In the genomic region with DNA sequence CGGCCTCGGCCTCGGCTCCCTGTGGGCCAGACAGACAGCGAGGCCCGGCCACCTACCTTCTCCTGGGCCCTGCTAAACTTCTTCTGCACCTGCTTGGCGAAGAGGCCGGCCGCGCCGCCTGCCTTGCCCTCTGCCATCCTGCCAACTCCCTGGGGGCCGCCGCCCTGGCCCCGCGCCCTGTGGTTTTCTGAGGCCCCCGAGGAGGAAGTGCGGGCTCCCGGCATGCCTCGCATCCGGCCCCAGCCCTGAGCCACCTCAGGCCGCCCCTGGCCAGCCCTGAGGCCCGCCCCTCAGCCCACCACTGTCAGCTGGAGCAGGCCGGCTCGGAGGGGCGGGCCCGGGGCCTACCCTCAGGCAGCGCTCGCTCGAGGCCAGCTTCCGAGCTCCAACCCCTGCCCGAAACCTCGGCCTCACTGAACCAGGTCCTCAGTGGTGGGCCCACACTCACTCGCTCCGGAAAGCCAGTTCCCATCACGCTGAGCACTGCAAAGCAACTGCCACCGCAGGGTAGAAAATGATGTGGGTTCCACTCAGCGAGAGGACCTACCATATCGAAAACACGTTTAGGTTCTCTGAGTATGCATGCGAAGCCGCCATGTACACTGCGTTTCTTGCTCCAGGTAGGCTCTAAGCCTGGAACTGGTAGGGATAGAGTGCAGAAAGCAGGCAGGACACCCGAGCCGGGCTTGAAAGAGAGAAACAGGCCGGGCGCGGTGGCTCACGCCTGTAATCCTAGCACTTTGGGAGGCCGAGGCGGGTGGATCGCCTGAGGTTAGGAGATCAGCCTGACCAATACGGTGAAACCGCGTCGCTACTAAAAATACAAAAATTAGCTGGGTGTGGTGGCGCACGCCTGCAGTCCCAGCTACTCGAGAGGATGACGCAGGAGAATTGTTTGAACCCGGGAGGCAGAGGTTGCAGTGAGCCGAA, we compare ENCODE assay signal across 8 cellular contexts. TPM values are rescaled to one million over a fixed set of nuclear protein-coding genes. Genes with fewer than 3 reads are reported as not detected.
DNase-seq lines count a peak whose midpoint lies in the region; ATAC-seq, FAIRE-seq and TF ChIP-seq lines count a peak whose summit lies in the region.

A gene (minus strand): TSS at position 209 of the 930 bp plus-strand sequence. CDS start 72 bp downstream, at position 137.

- peak within 1 kb of the TSS in 3 of 4 donors; percentile 44 to 55 (median 52) for H3K27ac ChIP-seq in esophagus muscularis mucosa (replicated peaks in 1 of 4)

- H3K4me3 ChIP-seq in esophagus muscularis mucosa = peak within 1 kb of the TSS; percentile 35 to 52 (median 40)

- H3K4me1 ChIP-seq in esophagus muscularis mucosa = peaks cover 0 to 8% (median 0%) of the 10 kb centered on the region in 4 donors

- TF ChIP-seq POLR2A in GM19193 (IDR thresholded peaks at IDR 0.05; ENCODE audit: extremely low read depth, insufficient read depth, insufficient read length) (peak; percentile 88), esophagus muscularis mucosa (IDR thresholded peaks at IDR 0.05; ENCODE audit: low read depth) (no peak)

- DNase-seq in activated CD4-positive, alpha-beta T cell treated with anti-CD3 and anti-CD28 coated beads, Interleukin-2, amount 50 U/mL, for 24 hours (ENCODE audit: low read depth in 1 of 2, low spot score in 1 of 2) = peak; percentile 34 to 44
- DNase-seq in esophagus muscularis mucosa (ENCODE audit: extremely low spot score) = no peak
- DNase-seq in stimulated activated CD4-positive, alpha-beta T cell treated with anti-CD3 and anti-CD28 coated beads, Interleukin-4, amount 100 ng/mL, for 4 hours = peak; percentile 49 to 61
- DNase-seq in D721Med (ENCODE audit: insufficient read length, low spot score) = no peak
- no peak for DNase-seq in NCI-H2107 (lab: John Stamatoyannopoulos, UW)
- no peak for DNase-seq in DMS79 treated with DMSO at 0.1 percent for 48 hours (lab: John Stamatoyannopoulos, UW)

- H3K9me3 ChIP-seq in esophagus muscularis mucosa = no peaks in the 10 kb centered on the region

- WGBS in esophagus muscularis mucosa = 89% methylated on average over 48 of the region's 60 CpGs

- intact Hi-C loops in esophagus muscularis mucosa (cut with DNase I) = no loop called here

- no peak for TF ChIP-seq EP300 in esophagus muscularis mucosa (IDR thresholded peaks at IDR 0.05)

- no peaks in the 10 kb centered on the region for H3K36me3 ChIP-seq in esophagus muscularis mucosa

- peaks cover 0 to 13% (median 0%) of the 10 kb centered on the region in 4 donors for H3K27me3 ChIP-seq in esophagus muscularis mucosa

- no peak for FAIRE-seq in D721Med (lab: Jason Lieb, UNC)

- ATAC-seq in HG03442 (IDR thresholded peaks at IDR 0.05; ENCODE audit: unreplicated experiment) = peak; percentile 53

- no peak for TF ChIP-seq CTCF in esophagus muscularis mucosa (IDR thresholded peaks at IDR 0.05)
- no peak for TF ChIP-seq CTCF in D721Med (IDR thresholded peaks at IDR 0.05; ENCODE audit: insufficient read depth, missing control alignments)

RNA-seq across cellular contexts. Expression of the gene that starts here (rescaled TPM):
- 1 to 10 TPM; 1.7 to 8.3 (median 2.9) TPM for total RNA-seq in esophagus muscularis mucosa

Comparison
In these comparisons a context has a peak if more than half of its experiments do, and no peak if none do; other contexts are left out.
1. DNase-seq: peak in activated CD4-positive, alpha-beta T cell treated with anti-CD3 and anti-CD28 coated beads, Interleukin-2, amount 50 U/mL, for 24 hours (2 of 2) and stimulated activated CD4-positive, alpha-beta T cell treated with anti-CD3 and anti-CD28 coated beads, Interleukin-4, amount 100 ng/mL, for 4 hours (2 of 2); none in esophagus muscularis mucosa (single experiment), D721Med (single experiment), NCI-H2107 (single experiment) and DMS79 treated with DMSO at 0.1 percent for 48 hours (single experiment).